1 cellular context compared by ENCODE assay signal in the genomic region with DNA sequence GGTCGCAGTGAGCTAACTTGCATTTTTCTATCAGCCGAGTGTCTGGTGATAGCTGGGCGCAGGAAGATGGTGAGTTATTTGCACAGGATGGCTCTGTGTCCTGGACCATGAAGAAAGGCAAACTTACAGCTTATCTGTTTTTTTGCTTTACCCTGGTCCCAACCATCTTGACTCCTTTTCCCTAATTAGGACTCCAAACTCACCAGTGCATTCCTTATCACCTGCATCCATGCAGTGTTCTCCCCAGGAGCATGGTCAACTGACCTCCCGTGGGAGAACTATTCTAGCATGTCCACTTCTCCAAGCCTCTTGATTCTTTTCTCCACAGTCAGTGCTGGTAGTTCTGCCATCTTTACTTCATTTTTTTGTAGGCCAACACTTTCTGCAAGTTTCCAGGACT.
TF ChIP-seq lines count a peak whose summit lies in the region.

No MANE protein-coding gene starts in this region.

TF ChIP-seq in K562, 482 proteins besides CTCF, POLR2A, EP300 and RAD21 (continued from another document and continues in another):
- TF ChIP-seq, protein P1, sequence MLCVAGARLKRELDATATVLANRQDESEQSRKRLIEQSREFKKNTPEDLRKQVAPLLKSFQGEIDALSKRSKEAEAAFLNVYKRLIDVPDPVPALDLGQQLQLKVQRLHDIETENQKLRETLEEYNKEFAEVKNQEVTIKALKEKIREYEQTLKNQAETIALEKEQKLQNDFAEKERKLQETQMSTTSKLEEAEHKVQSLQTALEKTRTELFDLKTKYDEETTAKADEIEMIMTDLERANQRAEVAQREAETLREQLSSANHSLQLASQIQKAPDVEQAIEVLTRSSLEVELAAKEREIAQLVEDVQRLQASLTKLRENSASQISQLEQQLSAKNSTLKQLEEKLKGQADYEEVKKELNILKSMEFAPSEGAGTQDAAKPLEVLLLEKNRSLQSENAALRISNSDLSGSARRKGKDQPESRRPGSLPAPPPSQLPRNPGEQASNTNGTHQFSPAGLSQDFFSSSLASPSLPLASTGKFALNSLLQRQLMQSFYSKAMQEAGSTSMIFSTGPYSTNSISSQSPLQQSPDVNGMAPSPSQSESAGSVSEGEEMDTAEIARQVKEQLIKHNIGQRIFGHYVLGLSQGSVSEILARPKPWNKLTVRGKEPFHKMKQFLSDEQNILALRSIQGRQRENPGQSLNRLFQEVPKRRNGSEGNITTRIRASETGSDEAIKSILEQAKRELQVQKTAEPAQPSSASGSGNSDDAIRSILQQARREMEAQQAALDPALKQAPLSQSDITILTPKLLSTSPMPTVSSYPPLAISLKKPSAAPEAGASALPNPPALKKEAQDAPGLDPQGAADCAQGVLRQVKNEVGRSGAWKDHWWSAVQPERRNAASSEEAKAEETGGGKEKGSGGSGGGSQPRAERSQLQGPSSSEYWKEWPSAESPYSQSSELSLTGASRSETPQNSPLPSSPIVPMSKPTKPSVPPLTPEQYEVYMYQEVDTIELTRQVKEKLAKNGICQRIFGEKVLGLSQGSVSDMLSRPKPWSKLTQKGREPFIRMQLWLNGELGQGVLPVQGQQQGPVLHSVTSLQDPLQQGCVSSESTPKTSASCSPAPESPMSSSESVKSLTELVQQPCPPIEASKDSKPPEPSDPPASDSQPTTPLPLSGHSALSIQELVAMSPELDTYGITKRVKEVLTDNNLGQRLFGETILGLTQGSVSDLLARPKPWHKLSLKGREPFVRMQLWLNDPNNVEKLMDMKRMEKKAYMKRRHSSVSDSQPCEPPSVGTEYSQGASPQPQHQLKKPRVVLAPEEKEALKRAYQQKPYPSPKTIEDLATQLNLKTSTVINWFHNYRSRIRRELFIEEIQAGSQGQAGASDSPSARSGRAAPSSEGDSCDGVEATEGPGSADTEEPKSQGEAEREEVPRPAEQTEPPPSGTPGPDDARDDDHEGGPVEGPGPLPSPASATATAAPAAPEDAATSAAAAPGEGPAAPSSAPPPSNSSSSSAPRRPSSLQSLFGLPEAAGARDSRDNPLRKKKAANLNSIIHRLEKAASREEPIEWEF (CRISPR knock-in tag; IDR thresholded peaks at IDR 0.05): no peak
- TF ChIP-seq PML (IDR thresholded peaks at IDR 0.05; ENCODE audit: low read length) (no peak), ZBTB1 (CRISPR knock-in tag; IDR thresholded peaks at IDR 0.05; ENCODE audit: borderline replicate concordance, low read depth) (no peak), SRF (CRISPR knock-in tag; IDR thresholded peaks at IDR 0.05) (peak in 1 of 2 experiments; percentile 51; a peak in 1 of 4 replicates), ZNF253 (CRISPR knock-in tag; conservative IDR thresholded peaks at IDR 0.05) (no peak), ZKSCAN1 (IDR thresholded peaks at IDR 0.05; ENCODE audit: low read depth, low read length) (no peak), CBFA2T2 (conservative IDR thresholded peaks at IDR 0.05) (0 out of 2 replicates have a peak, but pooled peaks have one; percentile 20), TAL1 (IDR thresholded peaks at IDR 0.05) (0 out of 2 replicates have a peak, but pooled peaks have one; percentile 5), POLR2AphosphoS2 (IDR thresholded peaks at IDR 0.05; ENCODE audit: low read length) (no peak), DPF2 (IDR thresholded peaks at IDR 0.05) (no peak), JUN (IDR thresholded peaks at IDR 0.05; ENCODE audit: borderline replicate concordance, low read depth, low read length) (no peak), JUN (CRISPR knock-in tag; IDR thresholded peaks at IDR 0.05; ENCODE audit: borderline replicate concordance) (no peak), TEAD2 (tag; IDR thresholded peaks at IDR 0.05) (no peak), NFIC (IDR thresholded peaks at IDR 0.05) (no peak), ZBTB8A (IDR thresholded peaks at IDR 0.05; ENCODE audit: partially characterized antibody) (no peak), POLR3G (IDR thresholded peaks at IDR 0.05; ENCODE audit: extremely low read depth, insufficient read length, insufficient replicate concordance) (no peak), ARID1B (IDR thresholded peaks at IDR 0.05) (peak; percentile 40; the same call in 1 of the 2 replicates), CBFA2T3 (IDR thresholded peaks at IDR 0.05) (peak; percentile 39), ZNF707 (CRISPR knock-in tag; conservative IDR thresholded peaks at IDR 0.05) (no peak), TCF3 (CRISPR knock-in tag; IDR thresholded peaks at IDR 0.05) (peak; percentile 45; the same call in 1 of the 2 replicates), NR3C1 (CRISPR knock-in tag; IDR thresholded peaks at IDR 0.05) (no peak), ILF3 (IDR thresholded peaks at IDR 0.05; ENCODE audit: borderline replicate concordance) (no peak), PHB (CRISPR knock-in tag; IDR thresholded peaks at IDR 0.05) (no peak), SNRNP70 (optimal IDR thresholded peaks at IDR 0.05; ENCODE audit: low read depth, low read length) (no peak), KLF13 (tag; IDR thresholded peaks at IDR 0.05; ENCODE audit: borderline replicate concordance, low read depth) (no peak), ZNF316 (IDR thresholded peaks at IDR 0.05) (no peak), GATAD2B (IDR thresholded peaks at IDR 0.05; ENCODE audit: borderline replicate concordance) (no peak), ZNF212 (CRISPR knock-in tag; IDR thresholded peaks at IDR 0.05) (no peak), ZC3H4 (CRISPR knock-in tag; IDR thresholded peaks at IDR 0.05; ENCODE audit: borderline replicate concordance) (no peak), PHTF2 (CRISPR knock-in tag; IDR thresholded peaks at IDR 0.05) (no peak), ZNF239 (CRISPR knock-in tag; IDR thresholded peaks at IDR 0.05) (no peak), CBFB (CRISPR knock-in tag; IDR thresholded peaks at IDR 0.05) (no peak), ATF1 (CRISPR knock-in tag; IDR thresholded peaks at IDR 0.05) (no peak), ATF1 (tag; IDR thresholded peaks at IDR 0.05) (no peak), CTBP1 (IDR thresholded peaks at IDR 0.05; ENCODE audit: borderline replicate concordance) (peak; percentile 42; the same call in 1 of the 2 replicates), HDGF (IDR thresholded peaks at IDR 0.05) (no peak), ZNF79 (CRISPR knock-in tag; IDR thresholded peaks at IDR 0.05; ENCODE audit: low read depth) (no peak)
- TF ChIP-seq, protein P2, sequence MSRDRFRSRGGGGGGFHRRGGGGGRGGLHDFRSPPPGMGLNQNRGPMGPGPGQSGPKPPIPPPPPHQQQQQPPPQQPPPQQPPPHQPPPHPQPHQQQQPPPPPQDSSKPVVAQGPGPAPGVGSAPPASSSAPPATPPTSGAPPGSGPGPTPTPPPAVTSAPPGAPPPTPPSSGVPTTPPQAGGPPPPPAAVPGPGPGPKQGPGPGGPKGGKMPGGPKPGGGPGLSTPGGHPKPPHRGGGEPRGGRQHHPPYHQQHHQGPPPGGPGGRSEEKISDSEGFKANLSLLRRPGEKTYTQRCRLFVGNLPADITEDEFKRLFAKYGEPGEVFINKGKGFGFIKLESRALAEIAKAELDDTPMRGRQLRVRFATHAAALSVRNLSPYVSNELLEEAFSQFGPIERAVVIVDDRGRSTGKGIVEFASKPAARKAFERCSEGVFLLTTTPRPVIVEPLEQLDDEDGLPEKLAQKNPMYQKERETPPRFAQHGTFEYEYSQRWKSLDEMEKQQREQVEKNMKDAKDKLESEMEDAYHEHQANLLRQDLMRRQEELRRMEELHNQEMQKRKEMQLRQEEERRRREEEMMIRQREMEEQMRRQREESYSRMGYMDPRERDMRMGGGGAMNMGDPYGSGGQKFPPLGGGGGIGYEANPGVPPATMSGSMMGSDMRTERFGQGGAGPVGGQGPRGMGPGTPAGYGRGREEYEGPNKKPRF (IDR thresholded peaks at IDR 0.05; ENCODE audit: low read depth, low read length): no peak
- TF ChIP-seq, protein P3, sequence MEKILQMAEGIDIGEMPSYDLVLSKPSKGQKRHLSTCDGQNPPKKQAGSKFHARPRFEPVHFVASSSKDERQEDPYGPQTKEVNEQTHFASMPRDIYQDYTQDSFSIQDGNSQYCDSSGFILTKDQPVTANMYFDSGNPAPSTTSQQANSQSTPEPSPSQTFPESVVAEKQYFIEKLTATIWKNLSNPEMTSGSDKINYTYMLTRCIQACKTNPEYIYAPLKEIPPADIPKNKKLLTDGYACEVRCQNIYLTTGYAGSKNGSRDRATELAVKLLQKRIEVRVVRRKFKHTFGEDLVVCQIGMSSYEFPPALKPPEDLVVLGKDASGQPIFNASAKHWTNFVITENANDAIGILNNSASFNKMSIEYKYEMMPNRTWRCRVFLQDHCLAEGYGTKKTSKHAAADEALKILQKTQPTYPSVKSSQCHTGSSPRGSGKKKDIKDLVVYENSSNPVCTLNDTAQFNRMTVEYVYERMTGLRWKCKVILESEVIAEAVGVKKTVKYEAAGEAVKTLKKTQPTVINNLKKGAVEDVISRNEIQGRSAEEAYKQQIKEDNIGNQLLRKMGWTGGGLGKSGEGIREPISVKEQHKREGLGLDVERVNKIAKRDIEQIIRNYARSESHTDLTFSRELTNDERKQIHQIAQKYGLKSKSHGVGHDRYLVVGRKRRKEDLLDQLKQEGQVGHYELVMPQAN (IDR thresholded peaks at IDR 0.05; ENCODE audit: borderline replicate concordance): no peak
- TF ChIP-seq, protein P4, sequence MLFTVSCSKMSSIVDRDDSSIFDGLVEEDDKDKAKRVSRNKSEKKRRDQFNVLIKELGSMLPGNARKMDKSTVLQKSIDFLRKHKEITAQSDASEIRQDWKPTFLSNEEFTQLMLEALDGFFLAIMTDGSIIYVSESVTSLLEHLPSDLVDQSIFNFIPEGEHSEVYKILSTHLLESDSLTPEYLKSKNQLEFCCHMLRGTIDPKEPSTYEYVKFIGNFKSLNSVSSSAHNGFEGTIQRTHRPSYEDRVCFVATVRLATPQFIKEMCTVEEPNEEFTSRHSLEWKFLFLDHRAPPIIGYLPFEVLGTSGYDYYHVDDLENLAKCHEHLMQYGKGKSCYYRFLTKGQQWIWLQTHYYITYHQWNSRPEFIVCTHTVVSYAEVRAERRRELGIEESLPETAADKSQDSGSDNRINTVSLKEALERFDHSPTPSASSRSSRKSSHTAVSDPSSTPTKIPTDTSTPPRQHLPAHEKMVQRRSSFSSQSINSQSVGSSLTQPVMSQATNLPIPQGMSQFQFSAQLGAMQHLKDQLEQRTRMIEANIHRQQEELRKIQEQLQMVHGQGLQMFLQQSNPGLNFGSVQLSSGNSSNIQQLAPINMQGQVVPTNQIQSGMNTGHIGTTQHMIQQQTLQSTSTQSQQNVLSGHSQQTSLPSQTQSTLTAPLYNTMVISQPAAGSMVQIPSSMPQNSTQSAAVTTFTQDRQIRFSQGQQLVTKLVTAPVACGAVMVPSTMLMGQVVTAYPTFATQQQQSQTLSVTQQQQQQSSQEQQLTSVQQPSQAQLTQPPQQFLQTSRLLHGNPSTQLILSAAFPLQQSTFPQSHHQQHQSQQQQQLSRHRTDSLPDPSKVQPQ (CRISPR knock-in tag; IDR thresholded peaks at IDR 0.05; ENCODE audit: borderline replicate concordance): no peak
- TF ChIP-seq, protein P5, sequence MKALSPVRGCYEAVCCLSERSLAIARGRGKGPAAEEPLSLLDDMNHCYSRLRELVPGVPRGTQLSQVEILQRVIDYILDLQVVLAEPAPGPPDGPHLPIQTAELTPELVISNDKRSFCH (CRISPR knock-in tag; IDR thresholded peaks at IDR 0.05): no peak
- TF ChIP-seq, protein P5 (tag; IDR thresholded peaks at IDR 0.05): no peak
- TF ChIP-seq, protein P6, sequence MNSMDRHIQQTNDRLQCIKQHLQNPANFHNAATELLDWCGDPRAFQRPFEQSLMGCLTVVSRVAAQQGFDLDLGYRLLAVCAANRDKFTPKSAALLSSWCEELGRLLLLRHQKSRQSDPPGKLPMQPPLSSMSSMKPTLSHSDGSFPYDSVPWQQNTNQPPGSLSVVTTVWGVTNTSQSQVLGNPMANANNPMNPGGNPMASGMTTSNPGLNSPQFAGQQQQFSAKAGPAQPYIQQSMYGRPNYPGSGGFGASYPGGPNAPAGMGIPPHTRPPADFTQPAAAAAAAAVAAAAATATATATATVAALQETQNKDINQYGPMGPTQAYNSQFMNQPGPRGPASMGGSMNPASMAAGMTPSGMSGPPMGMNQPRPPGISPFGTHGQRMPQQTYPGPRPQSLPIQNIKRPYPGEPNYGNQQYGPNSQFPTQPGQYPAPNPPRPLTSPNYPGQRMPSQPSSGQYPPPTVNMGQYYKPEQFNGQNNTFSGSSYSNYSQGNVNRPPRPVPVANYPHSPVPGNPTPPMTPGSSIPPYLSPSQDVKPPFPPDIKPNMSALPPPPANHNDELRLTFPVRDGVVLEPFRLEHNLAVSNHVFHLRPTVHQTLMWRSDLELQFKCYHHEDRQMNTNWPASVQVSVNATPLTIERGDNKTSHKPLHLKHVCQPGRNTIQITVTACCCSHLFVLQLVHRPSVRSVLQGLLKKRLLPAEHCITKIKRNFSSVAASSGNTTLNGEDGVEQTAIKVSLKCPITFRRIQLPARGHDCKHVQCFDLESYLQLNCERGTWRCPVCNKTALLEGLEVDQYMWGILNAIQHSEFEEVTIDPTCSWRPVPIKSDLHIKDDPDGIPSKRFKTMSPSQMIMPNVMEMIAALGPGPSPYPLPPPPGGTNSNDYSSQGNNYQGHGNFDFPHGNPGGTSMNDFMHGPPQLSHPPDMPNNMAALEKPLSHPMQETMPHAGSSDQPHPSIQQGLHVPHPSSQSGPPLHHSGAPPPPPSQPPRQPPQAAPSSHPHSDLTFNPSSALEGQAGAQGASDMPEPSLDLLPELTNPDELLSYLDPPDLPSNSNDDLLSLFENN (IDR thresholded peaks at IDR 0.05; ENCODE audit: low read depth in 2 of 2, low read length in 2 of 2): no peak
- TF ChIP-seq, protein P7, sequence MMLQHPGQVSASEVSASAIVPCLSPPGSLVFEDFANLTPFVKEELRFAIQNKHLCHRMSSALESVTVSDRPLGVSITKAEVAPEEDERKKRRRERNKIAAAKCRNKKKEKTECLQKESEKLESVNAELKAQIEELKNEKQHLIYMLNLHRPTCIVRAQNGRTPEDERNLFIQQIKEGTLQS (IDR thresholded peaks at IDR 0.05): no peak
- TF ChIP-seq, protein P7 (CRISPR knock-in tag; conservative IDR thresholded peaks at IDR 0.05): no peak
- TF ChIP-seq, protein P8, sequence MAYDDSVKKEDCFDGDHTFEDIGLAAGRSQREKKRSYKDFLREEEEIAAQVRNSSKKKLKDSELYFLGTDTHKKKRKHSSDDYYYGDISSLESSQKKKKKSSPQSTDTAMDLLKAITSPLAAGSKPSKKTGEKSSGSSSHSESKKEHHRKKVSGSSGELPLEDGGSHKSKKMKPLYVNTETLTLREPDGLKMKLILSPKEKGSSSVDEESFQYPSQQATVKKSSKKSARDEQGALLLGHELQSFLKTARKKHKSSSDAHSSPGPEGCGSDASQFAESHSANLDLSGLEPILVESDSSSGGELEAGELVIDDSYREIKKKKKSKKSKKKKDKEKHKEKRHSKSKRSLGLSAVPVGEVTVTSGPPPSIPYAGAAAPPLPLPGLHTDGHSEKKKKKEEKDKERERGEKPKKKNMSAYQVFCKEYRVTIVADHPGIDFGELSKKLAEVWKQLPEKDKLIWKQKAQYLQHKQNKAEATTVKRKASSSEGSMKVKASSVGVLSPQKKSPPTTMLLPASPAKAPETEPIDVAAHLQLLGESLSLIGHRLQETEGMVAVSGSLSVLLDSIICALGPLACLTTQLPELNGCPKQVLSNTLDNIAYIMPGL (CRISPR knock-in tag; IDR thresholded peaks at IDR 0.05): no peak
